ENCODE assay signal across 8 cellular contexts in the genomic region with DNA sequence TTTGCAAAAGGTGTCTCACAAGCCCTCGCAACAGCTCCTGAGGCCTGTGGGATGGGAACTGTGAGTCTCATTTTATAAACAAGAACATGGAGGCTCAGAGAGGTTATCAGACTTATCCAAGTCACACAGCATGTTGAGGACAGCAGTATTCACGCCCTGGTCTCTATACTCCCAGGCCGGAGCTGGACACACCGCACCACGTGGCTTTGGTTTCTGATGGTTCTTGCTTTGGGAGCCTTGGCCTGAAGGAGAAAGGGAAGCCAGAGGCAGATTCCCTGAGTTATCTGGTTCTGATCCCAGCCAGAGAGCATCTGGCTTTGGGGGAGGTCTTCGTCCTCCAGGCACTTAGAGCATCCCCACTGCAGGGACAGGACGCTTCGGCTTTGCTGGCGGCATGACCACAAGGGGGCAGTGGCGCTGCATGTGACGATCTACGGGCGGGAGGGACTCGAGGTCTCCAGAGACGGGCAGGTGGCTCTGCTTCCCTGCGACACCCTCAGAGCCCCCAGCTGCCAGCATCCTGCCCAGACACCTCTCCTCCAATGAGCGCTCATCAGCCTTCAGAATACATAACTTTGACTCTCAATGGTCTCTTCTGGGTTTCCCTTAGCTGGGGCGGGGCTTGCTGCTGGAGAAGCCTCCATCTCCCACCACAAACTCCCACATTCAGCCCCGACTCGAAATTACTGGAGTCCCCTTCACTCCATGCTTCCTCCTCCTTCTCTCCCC. TPM values are rescaled to one million over a fixed set of nuclear protein-coding genes. Genes with fewer than 3 reads are reported as not detected.
DNase-seq lines count a peak whose midpoint lies in the region; ATAC-seq and TF ChIP-seq lines count a peak whose summit lies in the region.

No MANE protein-coding gene starts in this region.

- H3K36me3 Mint-ChIP-seq in naive thymus-derived CD8-positive, alpha-beta T cell, result peaks cover 0 to 2% (median 0%) of the 10 kb centered on the region in 3 donors
- H3K36me3 Mint-ChIP-seq in stimulated activated memory B cell treated with anti-CD40 and anti-IgM and Interleukin-4, amounts not matched to agents 10 μg/mL and 1 μg/mL and 100 μg/mL, for 72 hours, result no peaks in the 10 kb centered on the region

- peak overlapping the region in 1 of 10 donors; percentile 40 for H3K27ac Mint-ChIP-seq in naive thymus-derived CD8-positive, alpha-beta T cell
- H3K27ac Mint-ChIP-seq in stimulated activated memory B cell treated with anti-CD40 and anti-IgM and Interleukin-4, amounts not matched to agents 10 μg/mL and 1 μg/mL and 100 μg/mL, for 72 hours, result no peak overlapping the region

- ATAC-seq in naive thymus-derived CD8-positive, alpha-beta T cell, result peak; percentile 87 to 92
- ATAC-seq in stimulated activated memory B cell treated with anti-CD40 and anti-IgM and Interleukin-4, amounts not matched to agents 10 μg/mL and 1 μg/mL and 100 μg/mL, for 72 hours, result peak; percentile 78
- ATAC-seq in GM18873 (IDR thresholded peaks at IDR 0.05; ENCODE audit: low FRiP score, unreplicated experiment), result no peak

- POLR2A ChIA-PET in naive thymus-derived CD8-positive, alpha-beta T cell (lab: Charles Lee), result interaction anchor here (1.1 kb wide), 1 partner anchor 137 kb away, joined by 4 read pairs; no protein-coding TSS in a partner anchor

- no peak overlapping the region for H3K27ac ChIP-seq in esophagus muscularis mucosa (replicated peaks in 1 of 4)

- peak overlapping the region in 2 of 10 donors; percentile 8 to 22 for H3K4me3 Mint-ChIP-seq in naive thymus-derived CD8-positive, alpha-beta T cell
- no peak overlapping the region for H3K4me3 Mint-ChIP-seq in stimulated activated memory B cell treated with anti-CD40 and anti-IgM and Interleukin-4, amounts not matched to agents 10 μg/mL and 1 μg/mL and 100 μg/mL, for 72 hours

- in situ Hi-C loops in G401 (cut with HindIII; ENCODE audit: low sequenced_read_pairs), result no loop called here

- H3K27me3 ChIP-seq in NT2/D1 (ENCODE audit: insufficient read depth, insufficient read length) (peaks cover 30% of the 10 kb centered on the region), esophagus muscularis mucosa (peaks cover 0 to 40% (median 0%) of the 10 kb centered on the region in 4 donors)

- H3K4me3 ChIP-seq in NT2/D1 (ENCODE audit: insufficient read length, low read depth) (no peak overlapping the region), esophagus muscularis mucosa (no peak overlapping the region)

- no peak for TF ChIP-seq EP300 in esophagus muscularis mucosa (IDR thresholded peaks at IDR 0.05)

- H3K4me1 Mint-ChIP-seq in naive thymus-derived CD8-positive, alpha-beta T cell, result peaks cover 0 to 5% (median 4%) of the 10 kb centered on the region in 4 donors
- peaks cover 9% of the 10 kb centered on the region for H3K4me1 Mint-ChIP-seq in stimulated activated memory B cell treated with anti-CD40 and anti-IgM and Interleukin-4, amounts not matched to agents 10 μg/mL and 1 μg/mL and 100 μg/mL, for 72 hours

- no peak for TF ChIP-seq POLR2A in esophagus muscularis mucosa (IDR thresholded peaks at IDR 0.05; ENCODE audit: low read depth)

- no peaks in the 10 kb centered on the region for H3K4me1 ChIP-seq in NT2/D1 (ENCODE audit: insufficient read depth, insufficient read length)
- H3K4me1 ChIP-seq in esophagus muscularis mucosa, result peaks cover 0 to 7% (median 5%) of the 10 kb centered on the region in 4 donors

- H3K9me3 Mint-ChIP-seq in naive thymus-derived CD8-positive, alpha-beta T cell, result peaks cover 0 to 5% (median 0%) of the 10 kb centered on the region in 9 donors
- no peaks in the 10 kb centered on the region for H3K9me3 Mint-ChIP-seq in stimulated activated memory B cell treated with anti-CD40 and anti-IgM and Interleukin-4, amounts not matched to agents 10 μg/mL and 1 μg/mL and 100 μg/mL, for 72 hours

- peak; percentile 13 for DNase-seq in G401 (ENCODE audit: low spot score)
- peak; percentile 69 for DNase-seq in HuH-7.5 (ENCODE audit: low spot score)
- DNase-seq in NT2/D1 (ENCODE audit: low read depth, low spot score), result peak; percentile 70
- DNase-seq in activated T-cell treated with anti-CD3 and anti-CD28 coated beads for 24 hours (ENCODE audit: low read depth), result peak; percentile 79
- no peak for DNase-seq in esophagus muscularis mucosa (ENCODE audit: extremely low spot score)
- DNase-seq in naive thymus-derived CD8-positive, alpha-beta T cell, result peak; percentile 53 to 88 (median 76)

- peak; percentile 70 to 76 (median 72) for TF ChIP-seq CTCF in esophagus muscularis mucosa (IDR thresholded peaks at IDR 0.05)

- H3K9me3 ChIP-seq in NT2/D1 (ENCODE audit: insufficient read depth, low read length), result peaks cover 5% of the 10 kb centered on the region; the same call in 1 of the 2 replicates
- H3K9me3 ChIP-seq in esophagus muscularis mucosa, result peaks cover 0 to 3% (median 2%) of the 10 kb centered on the region in 4 donors

- H3K9ac ChIP-seq in NT2/D1 (ENCODE audit: insufficient read length, low read depth), result no peak overlapping the region

- H3K27me3 Mint-ChIP-seq in naive thymus-derived CD8-positive, alpha-beta T cell, result peaks cover 0 to 11% (median 1%) of the 10 kb centered on the region in 5 donors
- peaks cover 12% of the 10 kb centered on the region for H3K27me3 Mint-ChIP-seq in stimulated activated memory B cell treated with anti-CD40 and anti-IgM and Interleukin-4, amounts not matched to agents 10 μg/mL and 1 μg/mL and 100 μg/mL, for 72 hours

- H3K36me3 ChIP-seq in NT2/D1 (ENCODE audit: insufficient read depth, insufficient read length, low read length) (no peaks in the 10 kb centered on the region), esophagus muscularis mucosa (no peaks in the 10 kb centered on the region)

- WGBS in esophagus muscularis mucosa, result 48% methylated on average over 13 of the region's 20 CpGs

- intact Hi-C loops in esophagus muscularis mucosa (cut with DNase I), result loop anchor here (5.0 kb wide), 1 partner anchor 136 kb away; no protein-coding TSS in a partner anchor

RNA-seq across cellular contexts. Expression of a gene that starts 51.4 kb away (rescaled TPM):
- 6.8 and 24.1 TPM in 2 replicates for total RNA-seq in G401 (2014; rRNA removed; shearing (Covaris generic))
- 10 to 100 TPM; 10.8 to 21.6 (median 19.2) TPM for total RNA-seq in esophagus muscularis mucosa
- 10 to 100 TPM; 20.2 to 22.8 TPM for total RNA-seq in naive thymus-derived CD8-positive, alpha-beta T cell
- 10 to 100 TPM; 17.5 to 20.3 (median 18.1) TPM for polyA plus RNA-seq in naive thymus-derived CD8-positive, alpha-beta T cell
